Comparison of ENCODE assay signal across 1 cellular context in the genomic region with DNA sequence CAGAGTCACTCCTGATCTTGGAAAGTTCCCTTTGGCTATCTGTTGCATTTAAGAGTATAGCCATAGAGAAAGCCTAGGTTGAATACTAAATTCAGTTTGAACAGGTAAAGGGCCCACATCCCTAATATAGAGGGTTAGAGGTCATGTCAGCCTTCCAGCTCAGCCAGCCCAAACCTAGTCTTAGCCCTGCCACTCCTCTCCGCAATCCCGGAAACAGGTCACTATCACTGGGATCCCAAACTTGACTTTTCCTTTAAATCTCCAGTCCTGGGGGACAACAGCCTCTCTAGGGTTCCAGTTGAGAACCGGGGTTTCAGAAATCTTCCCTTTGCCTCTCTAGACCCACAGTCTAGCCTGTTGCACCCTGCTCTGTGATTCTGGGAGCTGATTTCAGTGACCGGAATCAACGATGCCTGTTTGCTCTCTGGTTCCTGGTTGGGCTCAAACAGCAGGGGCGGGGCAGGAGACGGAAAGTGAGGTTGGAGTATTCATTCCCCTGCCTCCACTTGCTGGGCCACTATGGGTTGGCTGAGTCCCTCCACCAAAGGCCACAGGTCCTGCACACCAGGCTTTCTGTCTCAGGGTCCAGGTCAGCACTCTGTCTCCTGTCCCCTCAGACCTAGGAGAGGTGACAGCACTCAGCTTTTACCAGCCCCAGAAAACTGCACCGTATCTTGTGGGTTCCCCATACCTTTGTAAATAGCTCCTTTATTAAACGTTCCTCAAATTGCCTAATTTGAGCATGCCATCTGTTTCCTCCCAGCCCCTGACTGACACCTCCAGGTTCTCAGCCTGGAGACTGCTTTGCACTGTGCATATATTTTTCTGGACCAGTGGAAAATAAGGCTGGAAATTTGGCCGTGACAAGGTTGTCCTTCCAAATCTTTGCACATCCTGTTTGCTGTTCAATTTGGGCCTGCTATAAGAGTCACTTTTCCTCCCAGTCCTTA.
A peak's percentile ranks its signal among the peaks of the same experiment; 100 is the strongest.
TF ChIP-seq lines count a peak whose summit lies in the region.

No MANE protein-coding gene starts in this region.

TF ChIP-seq in HepG2, 621 proteins besides CTCF, POLR2A, EP300 and RAD21 (continued from another document and continues in another):
- TF ChIP-seq, protein P1, sequence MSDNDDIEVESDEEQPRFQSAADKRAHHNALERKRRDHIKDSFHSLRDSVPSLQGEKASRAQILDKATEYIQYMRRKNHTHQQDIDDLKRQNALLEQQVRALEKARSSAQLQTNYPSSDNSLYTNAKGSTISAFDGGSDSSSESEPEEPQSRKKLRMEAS (IDR thresholded peaks at IDR 0.05) = no peak
- TF ChIP-seq, protein P2, sequence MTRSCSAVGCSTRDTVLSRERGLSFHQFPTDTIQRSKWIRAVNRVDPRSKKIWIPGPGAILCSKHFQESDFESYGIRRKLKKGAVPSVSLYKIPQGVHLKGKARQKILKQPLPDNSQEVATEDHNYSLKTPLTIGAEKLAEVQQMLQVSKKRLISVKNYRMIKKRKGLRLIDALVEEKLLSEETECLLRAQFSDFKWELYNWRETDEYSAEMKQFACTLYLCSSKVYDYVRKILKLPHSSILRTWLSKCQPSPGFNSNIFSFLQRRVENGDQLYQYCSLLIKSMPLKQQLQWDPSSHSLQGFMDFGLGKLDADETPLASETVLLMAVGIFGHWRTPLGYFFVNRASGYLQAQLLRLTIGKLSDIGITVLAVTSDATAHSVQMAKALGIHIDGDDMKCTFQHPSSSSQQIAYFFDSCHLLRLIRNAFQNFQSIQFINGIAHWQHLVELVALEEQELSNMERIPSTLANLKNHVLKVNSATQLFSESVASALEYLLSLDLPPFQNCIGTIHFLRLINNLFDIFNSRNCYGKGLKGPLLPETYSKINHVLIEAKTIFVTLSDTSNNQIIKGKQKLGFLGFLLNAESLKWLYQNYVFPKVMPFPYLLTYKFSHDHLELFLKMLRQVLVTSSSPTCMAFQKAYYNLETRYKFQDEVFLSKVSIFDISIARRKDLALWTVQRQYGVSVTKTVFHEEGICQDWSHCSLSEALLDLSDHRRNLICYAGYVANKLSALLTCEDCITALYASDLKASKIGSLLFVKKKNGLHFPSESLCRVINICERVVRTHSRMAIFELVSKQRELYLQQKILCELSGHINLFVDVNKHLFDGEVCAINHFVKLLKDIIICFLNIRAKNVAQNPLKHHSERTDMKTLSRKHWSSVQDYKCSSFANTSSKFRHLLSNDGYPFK (CRISPR knock-in tag; IDR thresholded peaks at IDR 0.05; ENCODE audit: borderline replicate concordance) = peak; percentile 68; the same call in 1 of the 2 replicates
- TF ChIP-seq, protein P3, sequence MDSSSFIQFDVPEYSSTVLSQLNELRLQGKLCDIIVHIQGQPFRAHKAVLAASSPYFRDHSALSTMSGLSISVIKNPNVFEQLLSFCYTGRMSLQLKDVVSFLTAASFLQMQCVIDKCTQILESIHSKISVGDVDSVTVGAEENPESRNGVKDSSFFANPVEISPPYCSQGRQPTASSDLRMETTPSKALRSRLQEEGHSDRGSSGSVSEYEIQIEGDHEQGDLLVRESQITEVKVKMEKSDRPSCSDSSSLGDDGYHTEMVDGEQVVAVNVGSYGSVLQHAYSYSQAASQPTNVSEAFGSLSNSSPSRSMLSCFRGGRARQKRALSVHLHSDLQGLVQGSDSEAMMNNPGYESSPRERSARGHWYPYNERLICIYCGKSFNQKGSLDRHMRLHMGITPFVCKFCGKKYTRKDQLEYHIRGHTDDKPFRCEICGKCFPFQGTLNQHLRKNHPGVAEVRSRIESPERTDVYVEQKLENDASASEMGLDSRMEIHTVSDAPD (CRISPR knock-in tag; IDR thresholded peaks at IDR 0.05) = no peak
- TF ChIP-seq TAF1 (CRISPR knock-in tag; IDR thresholded peaks at IDR 0.05) = no peak
- no peak for TF ChIP-seq ZNF24 (IDR thresholded peaks at IDR 0.05)
- no peak for TF ChIP-seq ZNF569 (CRISPR knock-in tag; IDR thresholded peaks at IDR 0.05; ENCODE audit: borderline replicate concordance)
- no peak for TF ChIP-seq ZMYM2 (CRISPR knock-in tag; IDR thresholded peaks at IDR 0.05)
- no peak for TF ChIP-seq HHEX (CRISPR knock-in tag; IDR thresholded peaks at IDR 0.05)
- TF ChIP-seq PLRG1 (conservative IDR thresholded peaks at IDR 0.05) = no peak
- no peak for TF ChIP-seq ZNF367 (CRISPR knock-in tag; IDR thresholded peaks at IDR 0.05; ENCODE audit: borderline replicate concordance)
- no peak for TF ChIP-seq RELA (CRISPR knock-in tag; IDR thresholded peaks at IDR 0.05)
- no peak for TF ChIP-seq GATAD2A (CRISPR knock-in tag; IDR thresholded peaks at IDR 0.05)
- TF ChIP-seq CBX5 (CRISPR knock-in tag; IDR thresholded peaks at IDR 0.05; ENCODE audit: borderline replicate concordance) = no peak
- TF ChIP-seq TARDBP (CRISPR knock-in tag; IDR thresholded peaks at IDR 0.05) = no peak
- TF ChIP-seq ADNP (CRISPR knock-in tag; IDR thresholded peaks at IDR 0.05) = no peak
- TF ChIP-seq CCAR2 (optimal IDR thresholded peaks at IDR 0.05; ENCODE audit: low read depth, low read length) = no peak
- TF ChIP-seq, protein P4, sequence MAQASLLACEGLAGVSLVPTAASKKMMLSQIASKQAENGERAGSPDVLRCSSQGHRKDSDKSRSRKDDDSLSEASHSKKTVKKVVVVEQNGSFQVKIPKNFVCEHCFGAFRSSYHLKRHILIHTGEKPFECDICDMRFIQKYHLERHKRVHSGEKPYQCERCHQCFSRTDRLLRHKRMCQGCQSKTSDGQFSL (CRISPR knock-in tag; IDR thresholded peaks at IDR 0.05) = no peak
- TF ChIP-seq IKZF1 (IDR thresholded peaks at IDR 0.05) = no peak
- TF ChIP-seq HES4 (CRISPR knock-in tag; IDR thresholded peaks at IDR 0.05; ENCODE audit: borderline replicate concordance) = no peak
- TF ChIP-seq, protein P5, sequence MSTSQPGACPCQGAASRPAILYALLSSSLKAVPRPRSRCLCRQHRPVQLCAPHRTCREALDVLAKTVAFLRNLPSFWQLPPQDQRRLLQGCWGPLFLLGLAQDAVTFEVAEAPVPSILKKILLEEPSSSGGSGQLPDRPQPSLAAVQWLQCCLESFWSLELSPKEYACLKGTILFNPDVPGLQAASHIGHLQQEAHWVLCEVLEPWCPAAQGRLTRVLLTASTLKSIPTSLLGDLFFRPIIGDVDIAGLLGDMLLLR (CRISPR knock-in tag; IDR thresholded peaks at IDR 0.05) = no peak
- TF ChIP-seq, protein P6, sequence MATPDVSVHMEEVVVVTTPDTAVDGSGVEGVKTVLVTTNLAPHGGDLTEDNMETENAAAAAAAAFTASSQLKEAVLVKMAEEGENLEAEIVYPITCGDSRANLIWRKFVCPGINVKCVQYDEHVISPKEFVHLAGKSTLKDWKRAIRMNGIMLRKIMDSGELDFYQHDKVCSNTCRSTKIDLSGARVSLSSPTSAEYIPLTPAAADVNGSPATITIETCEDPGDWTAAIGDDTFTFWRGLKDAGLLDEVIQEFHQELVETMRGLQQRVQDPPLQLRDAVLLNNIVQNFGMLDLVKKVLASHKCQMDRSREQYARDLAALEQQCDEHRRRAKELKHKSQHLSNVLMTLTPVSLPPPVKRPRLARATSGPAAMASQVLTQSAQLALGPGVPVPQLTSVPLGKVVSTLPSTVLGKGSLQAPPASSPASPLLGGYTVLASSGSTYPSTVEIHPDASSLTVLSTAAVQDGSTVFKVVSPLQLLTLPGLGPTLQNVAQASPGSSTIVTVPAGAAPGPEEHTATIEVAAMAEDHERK (CRISPR knock-in tag; IDR thresholded peaks at IDR 0.05; ENCODE audit: low read depth) = no peak
- no peak for TF ChIP-seq ZNF720 (CRISPR knock-in tag; IDR thresholded peaks at IDR 0.05)
- TF ChIP-seq, protein P7, sequence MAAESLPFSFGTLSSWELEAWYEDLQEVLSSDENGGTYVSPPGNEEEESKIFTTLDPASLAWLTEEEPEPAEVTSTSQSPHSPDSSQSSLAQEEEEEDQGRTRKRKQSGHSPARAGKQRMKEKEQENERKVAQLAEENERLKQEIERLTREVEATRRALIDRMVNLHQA (CRISPR knock-in tag; IDR thresholded peaks at IDR 0.05) = no peak
- peak; percentile 54; the same call in 1 of the 2 replicates for TF ChIP-seq ZMYM3 (CRISPR knock-in tag; IDR thresholded peaks at IDR 0.05)
- TF ChIP-seq SSRP1 (CRISPR knock-in tag; IDR thresholded peaks at IDR 0.05) = no peak
- no peak for TF ChIP-seq FOXM1 (CRISPR knock-in tag; IDR thresholded peaks at IDR 0.05)
- TF ChIP-seq, protein P8, sequence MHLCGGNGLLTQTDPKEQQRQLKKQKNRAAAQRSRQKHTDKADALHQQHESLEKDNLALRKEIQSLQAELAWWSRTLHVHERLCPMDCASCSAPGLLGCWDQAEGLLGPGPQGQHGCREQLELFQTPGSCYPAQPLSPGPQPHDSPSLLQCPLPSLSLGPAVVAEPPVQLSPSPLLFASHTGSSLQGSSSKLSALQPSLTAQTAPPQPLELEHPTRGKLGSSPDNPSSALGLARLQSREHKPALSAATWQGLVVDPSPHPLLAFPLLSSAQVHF (CRISPR knock-in tag; IDR thresholded peaks at IDR 0.05) = no peak
- TF ChIP-seq ZNF670 (CRISPR knock-in tag; IDR thresholded peaks at IDR 0.05; ENCODE audit: borderline replicate concordance) = no peak
- no peak for TF ChIP-seq ZNF7 (CRISPR knock-in tag; IDR thresholded peaks at IDR 0.05)
- TF ChIP-seq ZNF749 (CRISPR knock-in tag; IDR thresholded peaks at IDR 0.05; ENCODE audit: borderline replicate concordance) = no peak
- 0 out of 2 replicates have a peak, but pooled peaks have one; percentile 28 for TF ChIP-seq ZNF350 (CRISPR knock-in tag; IDR thresholded peaks at IDR 0.05; ENCODE audit: borderline replicate concordance, low read depth)
- peak; percentile 93 for TF ChIP-seq ZNF792 (CRISPR knock-in tag; IDR thresholded peaks at IDR 0.05)
- TF ChIP-seq EEA1 (CRISPR knock-in tag; IDR thresholded peaks at IDR 0.05; ENCODE audit: borderline replicate concordance) = no peak
- TF ChIP-seq KLF11 (CRISPR knock-in tag; IDR thresholded peaks at IDR 0.05) = 0 out of 2 replicates have a peak, but pooled peaks have one; percentile 26
- TF ChIP-seq, protein P9, sequence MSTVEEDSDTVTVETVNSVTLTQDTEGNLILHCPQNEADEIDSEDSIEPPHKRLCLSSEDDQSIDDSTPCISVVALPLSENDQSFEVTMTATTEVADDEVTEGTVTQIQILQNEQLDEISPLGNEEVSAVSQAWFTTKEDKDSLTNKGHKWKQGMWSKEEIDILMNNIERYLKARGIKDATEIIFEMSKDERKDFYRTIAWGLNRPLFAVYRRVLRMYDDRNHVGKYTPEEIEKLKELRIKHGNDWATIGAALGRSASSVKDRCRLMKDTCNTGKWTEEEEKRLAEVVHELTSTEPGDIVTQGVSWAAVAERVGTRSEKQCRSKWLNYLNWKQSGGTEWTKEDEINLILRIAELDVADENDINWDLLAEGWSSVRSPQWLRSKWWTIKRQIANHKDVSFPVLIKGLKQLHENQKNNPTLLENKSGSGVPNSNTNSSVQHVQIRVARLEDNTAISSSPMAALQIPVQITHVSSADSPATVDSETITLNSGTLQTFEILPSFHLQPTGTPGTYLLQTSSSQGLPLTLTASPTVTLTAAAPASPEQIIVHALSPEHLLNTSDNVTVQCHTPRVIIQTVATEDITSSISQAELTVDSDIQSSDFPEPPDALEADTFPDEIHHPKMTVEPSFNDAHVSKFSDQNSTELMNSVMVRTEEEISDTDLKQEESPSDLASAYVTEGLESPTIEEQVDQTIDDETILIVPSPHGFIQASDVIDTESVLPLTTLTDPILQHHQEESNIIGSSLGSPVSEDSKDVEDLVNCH (CRISPR knock-in tag; IDR thresholded peaks at IDR 0.05) = no peak
- no peak for TF ChIP-seq NFKB2 (CRISPR knock-in tag; IDR thresholded peaks at IDR 0.05; ENCODE audit: borderline replicate concordance)
- TF ChIP-seq ZNF556 (CRISPR knock-in tag; IDR thresholded peaks at IDR 0.05; ENCODE audit: borderline replicate concordance) = no peak
- no peak for TF ChIP-seq MYC (CRISPR knock-in tag; IDR thresholded peaks at IDR 0.05; ENCODE audit: borderline replicate concordance)
- peak; percentile 3 for TF ChIP-seq TEAD3 (CRISPR knock-in tag; optimal IDR thresholded peaks at IDR 0.05; ENCODE audit: borderline replicate concordance)
- TF ChIP-seq KDM4B (CRISPR knock-in tag; IDR thresholded peaks at IDR 0.05) = no peak
- no peak for TF ChIP-seq CHD2 (IDR thresholded peaks at IDR 0.05; ENCODE audit: low read depth, low read length)
- TF ChIP-seq, protein P10, sequence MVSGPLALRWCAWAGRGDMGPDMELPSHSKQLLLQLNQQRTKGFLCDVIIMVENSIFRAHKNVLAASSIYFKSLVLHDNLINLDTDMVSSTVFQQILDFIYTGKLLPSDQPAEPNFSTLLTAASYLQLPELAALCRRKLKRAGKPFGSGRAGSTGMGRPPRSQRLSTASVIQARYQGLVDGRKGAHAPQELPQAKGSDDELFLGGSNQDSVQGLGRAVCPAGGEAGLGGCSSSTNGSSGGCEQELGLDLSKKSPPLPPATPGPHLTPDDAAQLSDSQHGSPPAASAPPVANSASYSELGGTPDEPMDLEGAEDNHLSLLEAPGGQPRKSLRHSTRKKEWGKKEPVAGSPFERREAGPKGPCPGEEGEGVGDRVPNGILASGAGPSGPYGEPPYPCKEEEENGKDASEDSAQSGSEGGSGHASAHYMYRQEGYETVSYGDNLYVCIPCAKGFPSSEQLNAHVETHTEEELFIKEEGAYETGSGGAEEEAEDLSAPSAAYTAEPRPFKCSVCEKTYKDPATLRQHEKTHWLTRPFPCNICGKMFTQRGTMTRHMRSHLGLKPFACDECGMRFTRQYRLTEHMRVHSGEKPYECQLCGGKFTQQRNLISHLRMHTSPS (CRISPR knock-in tag; IDR thresholded peaks at IDR 0.05; ENCODE audit: low read depth) = no peak
- peak; percentile 83; the same call in 1 of the 2 replicates for TF ChIP-seq ZNF292 (CRISPR knock-in tag; IDR thresholded peaks at IDR 0.05; ENCODE audit: borderline replicate concordance, low read depth)
- no peak for TF ChIP-seq SRSF1 (optimal IDR thresholded peaks at IDR 0.05; ENCODE audit: low read depth, low read length)
- peak; percentile 51 for TF ChIP-seq SAP130 (CRISPR knock-in tag; IDR thresholded peaks at IDR 0.05; ENCODE audit: low read depth)
- no peak for TF ChIP-seq ZNF557 (CRISPR knock-in tag; IDR thresholded peaks at IDR 0.05)
- no peak for TF ChIP-seq RBAK (CRISPR knock-in tag; IDR thresholded peaks at IDR 0.05)
- no peak for TF ChIP-seq ZBTB1 (CRISPR knock-in tag; IDR thresholded peaks at IDR 0.05; ENCODE audit: borderline replicate concordance)
- TF ChIP-seq, protein P11, sequence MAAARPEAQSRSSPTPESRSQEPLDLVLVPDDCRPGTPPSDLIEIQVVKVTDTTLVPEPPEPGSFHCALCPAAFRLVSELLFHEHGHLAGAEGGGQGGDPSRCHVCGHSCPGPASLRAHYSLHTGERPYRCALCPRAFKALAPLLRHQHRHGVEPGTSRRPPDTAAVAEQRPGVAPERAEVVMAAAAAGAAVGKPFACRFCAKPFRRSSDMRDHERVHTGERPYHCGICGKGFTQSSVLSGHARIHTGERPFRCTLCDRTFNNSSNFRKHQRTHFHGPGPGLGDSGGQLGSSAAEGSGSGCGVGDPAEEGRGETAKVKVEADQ (CRISPR knock-in tag; IDR thresholded peaks at IDR 0.05; ENCODE audit: borderline replicate concordance) = no peak
- no peak for TF ChIP-seq TBP (CRISPR knock-in tag; IDR thresholded peaks at IDR 0.05)
- TF ChIP-seq, protein P12, sequence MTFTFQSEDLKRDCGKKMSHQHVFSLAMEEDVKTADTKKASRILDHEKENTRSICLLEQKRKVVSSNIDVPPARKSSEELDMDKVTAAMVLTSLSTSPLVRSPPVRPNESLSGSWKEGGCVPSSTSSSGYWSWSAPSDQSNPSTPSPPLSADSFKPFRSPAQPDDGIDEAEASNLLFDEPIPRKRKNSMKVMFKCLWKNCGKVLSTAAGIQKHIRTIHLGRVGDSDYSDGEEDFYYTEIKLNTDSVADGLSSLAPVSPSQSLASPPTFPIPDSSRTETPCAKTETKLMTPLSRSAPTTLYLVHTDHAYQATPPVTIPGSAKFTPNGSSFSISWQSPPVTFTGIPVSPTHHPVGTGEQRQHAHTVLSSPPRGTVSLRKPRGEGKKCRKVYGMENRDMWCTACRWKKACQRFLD (CRISPR knock-in tag; IDR thresholded peaks at IDR 0.05; ENCODE audit: borderline replicate concordance) = no peak
